Comparison of ENCODE assay signal across 23 cellular contexts in the genomic region with DNA sequence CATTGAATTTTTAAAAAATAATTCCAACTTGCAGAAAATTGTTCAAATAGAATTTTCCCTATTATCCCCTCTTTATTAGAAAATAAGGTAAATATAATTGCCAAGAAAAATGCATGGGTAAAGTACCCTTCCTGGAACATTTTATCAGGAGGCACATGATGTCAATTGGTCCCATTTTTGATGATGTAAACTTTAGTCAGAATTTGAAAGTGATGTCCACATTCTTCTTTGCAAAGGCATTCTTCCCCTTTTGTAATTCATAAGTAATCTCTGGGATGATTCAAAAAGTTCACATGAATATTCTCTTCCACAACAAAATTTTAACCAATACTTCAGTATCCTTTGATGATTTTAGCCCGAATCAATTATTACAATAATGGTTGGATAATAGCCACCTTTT.
"Had no signal": no experiment of that assay in that cellular context is flagged by ENCODE, and none has a peak within 500 bp of the region (broad histone marks: within the 10 kb centered on the region; RNA-seq: fewer than 3 reads in every experiment).

No MANE protein-coding gene starts in this region.

- H3K36me3 Mint-ChIP-seq: activated naive CD4-positive, alpha-beta T cell treated with anti-CD3 and anti-CD28 coated beads, Interleukin-2, amount 10 ng/mL, durations not matched to agents 7 days and 5 days; immature natural killer cell; naive thymus-derived CD4-positive, alpha-beta T cell; neural progenitor cell had no signal

- DNase-seq: activated B cell treated with CpG ODN at 0.5 μM for 24 hours; activated CD4-positive, alpha-beta memory T cell treated with anti-CD3 and anti-CD28 coated beads, Interleukin-2, amount 10 ng/mL, durations not matched to agents 7 days and 5 days; activated CD4-positive, alpha-beta T cell treated with anti-CD3 and anti-CD28 coated beads for 48 hours; activated effector memory CD4-positive, alpha-beta T cell treated with Interleukin-2 at 50 U/mL for 16 hours; activated naive CD4-positive, alpha-beta T cell treated with anti-CD3 and anti-CD28 coated beads, Interleukin-2, amount 10 ng/mL, durations not matched to agents 7 days and 5 days; activated naive CD8-positive, alpha-beta T cell treated with anti-CD3 and anti-CD28 coated beads, Interleukin-2, amount 50 U/mL, for 24 hours; activated T-cell treated with anti-CD3 and anti-CD28 coated beads, Interleukin-2, amount 50 U/mL, for 24 hours; aorta; brain microvascular endothelial cell; heart right ventricle; immature natural killer cell; kidney glomerular epithelial cell; mesendoderm; naive thymus-derived CD4-positive, alpha-beta T cell; stimulated activated CD4-positive, alpha-beta T cell treated with anti-CD3 and anti-CD28 coated beads, Interleukin-2, amount 100 ng/mL, for 24 hours; stimulated activated naive CD8-positive, alpha-beta T cell treated with anti-CD3 and anti-CD28 coated beads, Interleukin-15, Interleukin-2, amounts not matched to agents 100 U/mL and 50 U/mL, for 24 hours; trophoblast cell had no signal

- H3K36me3 ChIP-seq: brain microvascular endothelial cell, gastroesophageal sphincter, heart right ventricle, neural progenitor cell, prostate gland, right atrium auricular region had no signal

- H3K4me1 Mint-ChIP-seq: activated B cell treated with CpG ODN at 0.5 μM for 24 hours; activated CD4-positive, alpha-beta memory T cell treated with anti-CD3 and anti-CD28 coated beads, Interleukin-2, amount 10 ng/mL, durations not matched to agents 7 days and 5 days; activated naive CD4-positive, alpha-beta T cell treated with anti-CD3 and anti-CD28 coated beads, Interleukin-2, amount 10 ng/mL, durations not matched to agents 7 days and 5 days; activated naive CD8-positive, alpha-beta T cell treated with anti-CD3 and anti-CD28 coated beads, Interleukin-2, amount 50 U/mL, for 24 hours; immature natural killer cell; naive thymus-derived CD4-positive, alpha-beta T cell; neural progenitor cell had no signal

- H3K9me3 ChIP-seq: gastroesophageal sphincter, heart right ventricle, prostate gland, right atrium auricular region had no signal

- H3K27me3 ChIP-seq: brain microvascular endothelial cell, gastroesophageal sphincter, heart right ventricle, neural progenitor cell, right atrium auricular region had no signal

- H3K9me3 Mint-ChIP-seq: activated B cell treated with CpG ODN at 0.5 μM for 24 hours; activated naive CD4-positive, alpha-beta T cell treated with anti-CD3 and anti-CD28 coated beads, Interleukin-2, amount 10 ng/mL, durations not matched to agents 7 days and 5 days had no signal

- H3K4me2 ChIP-seq: neural progenitor cell had no signal

- H3K4me1 ChIP-seq: heart right ventricle, neural progenitor cell, prostate gland, right atrium auricular region had no signal

- H3K27ac Mint-ChIP-seq: activated B cell treated with CpG ODN at 0.5 μM for 24 hours; activated CD4-positive, alpha-beta memory T cell treated with anti-CD3 and anti-CD28 coated beads, Interleukin-2, amount 10 ng/mL, durations not matched to agents 7 days and 5 days; activated naive CD4-positive, alpha-beta T cell treated with anti-CD3 and anti-CD28 coated beads, Interleukin-2, amount 10 ng/mL, durations not matched to agents 7 days and 5 days; activated naive CD8-positive, alpha-beta T cell treated with anti-CD3 and anti-CD28 coated beads, Interleukin-2, amount 50 U/mL, for 24 hours; activated T-cell treated with anti-CD3 and anti-CD28 coated beads, Interleukin-2, amount 50 U/mL, for 24 hours; immature natural killer cell; naive thymus-derived CD4-positive, alpha-beta T cell; neural progenitor cell had no signal

- H3K27ac ChIP-seq: brain microvascular endothelial cell, coronary artery, heart right ventricle, neural progenitor cell, prostate gland, right atrium auricular region had no signal

- H2AFZ ChIP-seq: neural progenitor cell had no signal

- H3K27me3 Mint-ChIP-seq: activated CD4-positive, alpha-beta memory T cell treated with anti-CD3 and anti-CD28 coated beads, Interleukin-2, amount 10 ng/mL, durations not matched to agents 7 days and 5 days; activated naive CD4-positive, alpha-beta T cell treated with anti-CD3 and anti-CD28 coated beads, Interleukin-2, amount 10 ng/mL, durations not matched to agents 7 days and 5 days; activated naive CD8-positive, alpha-beta T cell treated with anti-CD3 and anti-CD28 coated beads, Interleukin-2, amount 50 U/mL, for 24 hours; activated T-cell treated with anti-CD3 and anti-CD28 coated beads, Interleukin-2, amount 50 U/mL, for 24 hours; naive thymus-derived CD4-positive, alpha-beta T cell had no signal

- ATAC-seq: activated naive CD8-positive, alpha-beta T cell treated with anti-CD3 and anti-CD28 coated beads, Interleukin-2, amount 50 U/mL, for 24 hours; esophagus mucosa; naive thymus-derived CD4-positive, alpha-beta T cell; stimulated activated naive CD8-positive, alpha-beta T cell treated with anti-CD3 and anti-CD28 coated beads, Interleukin-15, Interleukin-2, amounts not matched to agents 100 U/mL and 50 U/mL, for 24 hours had no signal

- H3K9ac ChIP-seq: neural progenitor cell had no signal

- H3K4me3 Mint-ChIP-seq: activated B cell treated with CpG ODN at 0.5 μM for 24 hours; activated CD4-positive, alpha-beta memory T cell treated with anti-CD3 and anti-CD28 coated beads, Interleukin-2, amount 10 ng/mL, durations not matched to agents 7 days and 5 days; activated naive CD4-positive, alpha-beta T cell treated with anti-CD3 and anti-CD28 coated beads, Interleukin-2, amount 10 ng/mL, durations not matched to agents 7 days and 5 days; activated naive CD8-positive, alpha-beta T cell treated with anti-CD3 and anti-CD28 coated beads, Interleukin-2, amount 50 U/mL, for 24 hours; activated T-cell treated with anti-CD3 and anti-CD28 coated beads, Interleukin-2, amount 50 U/mL, for 24 hours; immature natural killer cell; naive thymus-derived CD4-positive, alpha-beta T cell; neural progenitor cell had no signal

- H3K4me3 ChIP-seq: coronary artery, gastroesophageal sphincter, heart right ventricle, neural progenitor cell, prostate gland, right atrium auricular region had no signal
